Comparison of ENCODE assay signal across 8 cellular contexts in genomic region chr11:29328961-29329441, GRCh38.
DNase-seq lines count a peak whose midpoint lies in the region; ATAC-seq and TF ChIP-seq lines count a peak whose summit lies in the region.

No MANE protein-coding gene starts in this region.

- no peaks in the 10 kb centered on the region for H3K79me1 ChIP-seq in neuronal stem cell (ENCODE audit: low read depth, low read length)

- H3K4me1 ChIP-seq in neuronal stem cell (ENCODE audit: control insufficient read depth in 2 of 2, insufficient read depth in 1 of 2, low read depth in 1 of 2, low read length in 2 of 2): no peaks in the 10 kb centered on the region
- no peaks in the 10 kb centered on the region for H3K4me1 ChIP-seq in gastrocnemius medialis

- H3K18ac ChIP-seq in neuronal stem cell (ENCODE audit: low read length): no peak overlapping the region

- H3K9me3 ChIP-seq in neuronal stem cell (replicated peaks in 1 of 2; ENCODE audit: control insufficient read depth in 2 of 2, insufficient read depth in 1 of 2, low read depth in 1 of 2, low read length in 2 of 2): no peaks in the 10 kb centered on the region
- H3K9me3 ChIP-seq in gastrocnemius medialis: no peaks in the 10 kb centered on the region

- H3K9ac ChIP-seq in neuronal stem cell (ENCODE audit: low read depth, low read length, poor library complexity): no peak overlapping the region

- no peak for ATAC-seq in gastrocnemius medialis
- ATAC-seq in HG02852 (IDR thresholded peaks at IDR 0.05; ENCODE audit: unreplicated experiment): no peak

- no peak overlapping the region for H3K27ac ChIP-seq in neuronal stem cell (replicated peaks; ENCODE audit: low read length)
- no peak overlapping the region for H3K27ac ChIP-seq in gastrocnemius medialis

- no peak overlapping the region for H2BK15ac ChIP-seq in neuronal stem cell (ENCODE audit: low read length)

- H3K4me2 ChIP-seq in neuronal stem cell (ENCODE audit: insufficient read depth, low read length, poor library complexity, severe bottlenecking): no peak overlapping the region

- peak; percentile 6 for DNase-seq in 8988T
- DNase-seq in GM13976 (ENCODE audit: low spot score): peak; percentile 32
- peak; percentile 37 for DNase-seq in NCI-H2171 (lab: John Stamatoyannopoulos, UW)
- peak; percentile 12 for DNase-seq in cerebellum (ENCODE audit: low spot score)
- DNase-seq in neuronal stem cell (ENCODE audit: low spot score): peak; percentile 27
- DNase-seq in gastrocnemius medialis: no peak
- no peak for DNase-seq in central memory CD4-positive, alpha-beta T cell

- no peak overlapping the region for H4K91ac ChIP-seq in neuronal stem cell (ENCODE audit: low read depth, low read length, poor library complexity)

- no peaks in the 10 kb centered on the region for H3K27me3 ChIP-seq in neuronal stem cell (ENCODE audit: control insufficient read depth in 3 of 3, insufficient read depth in 3 of 3, low read depth in 1 of 3, low read length in 3 of 3)
- no peaks in the 10 kb centered on the region for H3K27me3 ChIP-seq in gastrocnemius medialis

- in situ Hi-C loops in GM13976 (cut with MboI; ENCODE audit: low sequenced_read_pairs, unreplicated experiment): loop anchor here (25.0 kb wide), 1 partner anchor 1642 kb away; no protein-coding TSS in a partner anchor
- in situ Hi-C loops in gastrocnemius medialis (cut with MboI; ENCODE audit: low sequenced_read_pairs in 4 of 4): no loop called here

- no peak overlapping the region for H3K23ac ChIP-seq in neuronal stem cell (ENCODE audit: low read depth, low read length, poor library complexity)

- H2BK120ac ChIP-seq in neuronal stem cell (ENCODE audit: low read depth, low read length): no peak overlapping the region

- no peak overlapping the region for H4K8ac ChIP-seq in neuronal stem cell (ENCODE audit: low read depth, low read length)

- H2BK12ac ChIP-seq in neuronal stem cell (ENCODE audit: low read length): no peak overlapping the region

- H3K4ac ChIP-seq in neuronal stem cell (ENCODE audit: low read length): no peak overlapping the region

- no peaks in the 10 kb centered on the region for H3K36me3 ChIP-seq in neuronal stem cell (replicated peaks in 1 of 2; ENCODE audit: control insufficient read depth in 2 of 2, insufficient read depth in 2 of 2, low read length in 2 of 2)
- H3K36me3 ChIP-seq in gastrocnemius medialis: no peaks in the 10 kb centered on the region

- WGBS in neuronal stem cell (ENCODE audit: extremely low coverage in 2 of 2, insufficient read length in 2 of 2, insufficient replicate concordance in 1 of 2), 2 donors: no CpG with 5 or more reads among the region's 4 CpGs

- no peak overlapping the region for H2BK5ac ChIP-seq in neuronal stem cell (ENCODE audit: low read length)

- no peak overlapping the region for H3K14ac ChIP-seq in neuronal stem cell (ENCODE audit: low read length)

- no peak overlapping the region for H2AK5ac ChIP-seq in neuronal stem cell (ENCODE audit: low read depth, low read length)

- H3K4me3 ChIP-seq in neuronal stem cell (ENCODE audit: low read length in 2 of 2) (no peak overlapping the region), gastrocnemius medialis (no peak overlapping the region)

- intact Hi-C loops in gastrocnemius medialis (cut with DNase I; ENCODE audit: low total_unique reads): no loop called here

- H2AFZ ChIP-seq in neuronal stem cell (ENCODE audit: low read length): no peak overlapping the region

- no peak for TF ChIP-seq POLR2A in gastrocnemius medialis (IDR thresholded peaks at IDR 0.05)

- peak; percentile 51 for TF ChIP-seq CTCF in GM13976 (IDR thresholded peaks at IDR 0.05; ENCODE audit: borderline replicate concordance, control extremely low read depth, extremely low read depth, insufficient read depth, missing control alignments)
- TF ChIP-seq CTCF in gastrocnemius medialis (IDR thresholded peaks at IDR 0.05 in 4 of 5, conservative IDR thresholded peaks at IDR 0.05 in 1 of 5): peak in 1 of 5 experiments; percentile 12

Comparison
In these comparisons a context has a peak if more than half of its experiments do, and no peak if none do; other contexts are left out.
1. DNase-seq: peak in 8988T (single experiment), GM13976 (single experiment), NCI-H2171 (single experiment), cerebellum (single experiment) and neuronal stem cell (single experiment); none in gastrocnemius medialis (0 of 2) and central memory CD4-positive, alpha-beta T cell (single experiment).